Comparison of ENCODE assay signal across 19 cellular contexts in genomic region chr6:139821669-139822223, GRCh38.
"Had no signal": no experiment of that assay in that cellular context is flagged by ENCODE, and none has a peak within 500 bp of the region (broad histone marks: within the 10 kb centered on the region; RNA-seq: fewer than 3 reads in every experiment).

No MANE protein-coding gene starts in this region.

- H3K36me3 Mint-ChIP-seq: activated naive CD4-positive, alpha-beta T cell treated with anti-CD3 and anti-CD28 coated beads, Interleukin-2, amount 50 U/mL, for 24 hours; brain; memory B cell; stimulated activated naive B cell treated with anti-CD40 and anti-IgM and Interleukin-4, amounts not matched to agents 10 μg/mL and 1 μg/mL and 100 μg/mL, for 72 hours; WTC11 had no signal

- H3K27ac Mint-ChIP-seq: activated naive CD4-positive, alpha-beta T cell treated with anti-CD3 and anti-CD28 coated beads, Interleukin-2, amount 50 U/mL, for 24 hours; memory B cell; stimulated activated naive B cell treated with anti-CD40 and anti-IgM and Interleukin-4, amounts not matched to agents 10 μg/mL and 1 μg/mL and 100 μg/mL, for 72 hours; WTC11 had no signal

- H3K4me3 ChIP-seq: hepatocyte, mucosa of descending colon, transverse colon had no signal

- DNase-seq: activated gamma-delta T cell treated with Interleukin-2 at 50 U/mL for 16 hours; activated T-cell treated with anti-CD3 and anti-CD28 coated beads, Interleukin-2, amount 50 U/mL, for 1 hour; aorta; effector CD4-positive, alpha-beta T cell; foreskin melanocyte; left cardiac atrium; mucosa of descending colon; occipital lobe; posterior cingulate gyrus; stimulated activated CD4-positive, alpha-beta T cell treated with anti-CD3 and anti-CD28 coated beads, Interleukin-2, amount 100 ng/mL, for 48 hours; stimulated activated CD8-positive, alpha-beta memory T cell treated with anti-CD3 and anti-CD28 coated beads, Interleukin-4, amount 100 ng/mL, for 48 hours; stimulated activated naive B cell treated with anti-CD40 and anti-IgM and Interleukin-4, amounts not matched to agents 10 μg/mL and 1 μg/mL and 100 μg/mL, for 72 hours; transverse colon had no signal

- H3K27me3 ChIP-seq: hepatocyte, transverse colon had no signal

- H3K36me3 ChIP-seq: transverse colon had no signal

- H3K4me1 Mint-ChIP-seq: activated naive CD4-positive, alpha-beta T cell treated with anti-CD3 and anti-CD28 coated beads, Interleukin-2, amount 50 U/mL, for 24 hours; brain; memory B cell; stimulated activated naive B cell treated with anti-CD40 and anti-IgM and Interleukin-4, amounts not matched to agents 10 μg/mL and 1 μg/mL and 100 μg/mL, for 72 hours; WTC11 had no signal

- H3K9me3 Mint-ChIP-seq: activated naive CD4-positive, alpha-beta T cell treated with anti-CD3 and anti-CD28 coated beads, Interleukin-2, amount 50 U/mL, for 24 hours; memory B cell had no signal

- H3K27ac ChIP-seq: hepatocyte, transverse colon had no signal

- H3K9me3 ChIP-seq: mucosa of descending colon, transverse colon had no signal

- H3K4me3 Mint-ChIP-seq: activated naive CD4-positive, alpha-beta T cell treated with anti-CD3 and anti-CD28 coated beads, Interleukin-2, amount 50 U/mL, for 24 hours; brain; memory B cell; neural crest cell; stimulated activated naive B cell treated with anti-CD40 and anti-IgM and Interleukin-4, amounts not matched to agents 10 μg/mL and 1 μg/mL and 100 μg/mL, for 72 hours; WTC11 had no signal

- H3K4me1 ChIP-seq: transverse colon had no signal
